22 cellular contexts compared by ENCODE assay signal in genomic region chr3:54994026-54994626, GRCh38.
"Had no signal": no experiment of that assay in that cellular context is flagged by ENCODE, and none has a peak within 500 bp of the region (broad histone marks: within the 10 kb centered on the region; RNA-seq: fewer than 3 reads in every experiment).

No MANE protein-coding gene starts in this region.

- H3K4me1 Mint-ChIP-seq: stimulated activated effector memory CD8-positive, alpha-beta T cell treated with anti-CD3 and anti-CD28 coated beads, Interleukin-12 subunit alpha, Interleukin-12 subunit beta, amount 100 ng/mL, for 72 hours had no signal

- H3K9me3 Mint-ChIP-seq: mesothelial cell of epicardium; nephron; stimulated activated effector memory CD8-positive, alpha-beta T cell treated with anti-CD3 and anti-CD28 coated beads, Interleukin-12 subunit alpha, Interleukin-12 subunit beta, amount 100 ng/mL, for 72 hours had no signal

- H3K4me1 ChIP-seq: colonic mucosa had no signal

- H3K4me3 ChIP-seq: colonic mucosa, heart left ventricle, suprapubic skin, thyroid gland, upper lobe of left lung, vagina had no signal

- H3K9me3 ChIP-seq: colonic mucosa, heart left ventricle, suprapubic skin, thyroid gland, upper lobe of left lung, vagina had no signal

- H3K27ac Mint-ChIP-seq: mesothelial cell of epicardium; nephron; stimulated activated effector memory CD8-positive, alpha-beta T cell treated with anti-CD3 and anti-CD28 coated beads, Interleukin-12 subunit alpha, Interleukin-12 subunit beta, amount 100 ng/mL, for 72 hours had no signal

- H3K27ac ChIP-seq: colonic mucosa, heart left ventricle, suprapubic skin, thyroid gland, upper lobe of left lung, vagina had no signal

- H3K4me3 Mint-ChIP-seq: mesothelial cell of epicardium; nephron; stimulated activated effector memory CD8-positive, alpha-beta T cell treated with anti-CD3 and anti-CD28 coated beads, Interleukin-12 subunit alpha, Interleukin-12 subunit beta, amount 100 ng/mL, for 72 hours had no signal

- DNase-seq: colonic mucosa; dermis blood vessel endothelial cell; effector CD4-positive, alpha-beta T cell; foreskin melanocyte; heart left ventricle; hippocampal formation; kidney glomerular epithelial cell; occipital lobe; posterior cingulate gyrus; right cardiac atrium; small intestine; stimulated activated CD4-positive, alpha-beta T cell treated with anti-CD3 and anti-CD28 coated beads, Interleukin-4, amount 100 ng/mL, for 1 hour; stimulated activated CD8-positive, alpha-beta memory T cell treated with anti-CD3 and anti-CD28 coated beads, Interleukin-4, amount 100 ng/mL, for 48 hours; stimulated activated naive CD8-positive, alpha-beta T cell treated with anti-CD3 and anti-CD28 coated beads, Interleukin-15, Interleukin-2, amounts not matched to agents 100 U/mL and 50 U/mL, for 24 hours; thyroid gland; upper lobe of left lung had no signal

- ATAC-seq: heart left ventricle; left lobe of liver; right cardiac atrium; stimulated activated effector memory CD8-positive, alpha-beta T cell treated with anti-CD3 and anti-CD28 coated beads, Interleukin-12 subunit alpha, Interleukin-12 subunit beta, amount 100 ng/mL, for 72 hours; stimulated activated naive CD8-positive, alpha-beta T cell treated with anti-CD3 and anti-CD28 coated beads, Interleukin-15, Interleukin-2, amounts not matched to agents 100 U/mL and 50 U/mL, for 24 hours had no signal

- H3K36me3 Mint-ChIP-seq: stimulated activated effector memory CD8-positive, alpha-beta T cell treated with anti-CD3 and anti-CD28 coated beads, Interleukin-12 subunit alpha, Interleukin-12 subunit beta, amount 100 ng/mL, for 72 hours had no signal

- H3K36me3 ChIP-seq: colonic mucosa, heart left ventricle, suprapubic skin, thyroid gland, upper lobe of left lung, vagina had no signal

- H3K27me3 ChIP-seq: colonic mucosa, heart left ventricle, suprapubic skin, thyroid gland, upper lobe of left lung, vagina had no signal
